8 cellular contexts compared by ENCODE assay signal in genomic region chr17:30905742-30906100, GRCh38. TPM values are rescaled to one million over a fixed set of nuclear protein-coding genes. Genes with fewer than 3 reads are reported as not detected.
DNase-seq lines count a peak whose midpoint lies in the region; ATAC-seq and TF ChIP-seq lines count a peak whose summit lies in the region.

No MANE protein-coding gene starts in this region.

- H3K4me1 Mint-ChIP-seq in mesothelial cell of epicardium: peaks cover 11% of the 10 kb centered on the region

- no peaks in the 10 kb centered on the region for H3K9me3 Mint-ChIP-seq in mesothelial cell of epicardium

- H3K36me3 Mint-ChIP-seq in mesothelial cell of epicardium: peaks cover 9% of the 10 kb centered on the region

- intact Hi-C loops in Panc1 (cut with micrococcal nuclease; ENCODE audit: unreplicated experiment): loop anchor here (5.0 kb wide), 1 partner anchor 67 kb away; the partner anchor contains the start of gene RNF135
- intact Hi-C loops in uterus (cut with DNase I; ENCODE audit: low total_unique reads): no loop called here

- H3K4me3 Mint-ChIP-seq in mesothelial cell of epicardium: peak overlapping the region; percentile 93

- peak overlapping the region; percentile 98 for H3K27ac Mint-ChIP-seq in mesothelial cell of epicardium

- H3K36me3 ChIP-seq in Panc1 (ENCODE audit: control insufficient read depth, insufficient read depth, low read length): peaks cover 3% of the 10 kb centered on the region; the same call in 1 of the 2 replicates
- H3K36me3 ChIP-seq in uterus: no peaks in the 10 kb centered on the region

- in situ Hi-C loops in Caki2 (cut with HindIII; ENCODE audit: low pct_unique_long_range_greater_than_20kb, low sequenced_read_pairs) (no loop called here), Panc1 (cut with HindIII; ENCODE audit: low pct_unique_long_range_greater_than_20kb, low sequenced_read_pairs) (no loop called here)

- H3K9me3 ChIP-seq in Panc1 (ENCODE audit: control insufficient read depth, insufficient read depth, low read depth, low read length) (no peaks in the 10 kb centered on the region), uterus (no peaks in the 10 kb centered on the region)

- ATAC-seq in GM21786 (IDR thresholded peaks at IDR 0.05; ENCODE audit: unreplicated experiment) (peak; percentile 23), Panc1 (peak; percentile 73)

- no peaks in the 10 kb centered on the region for H3K27me3 Mint-ChIP-seq in mesothelial cell of epicardium (ENCODE audit: low read depth)

- H3K27ac ChIP-seq in Panc1 (ENCODE audit: low read length) (peak overlapping the region; percentile 95), uterus (peak overlapping the region; percentile 88 to 89)

- POLR2A ChIA-PET in Panc1 (lab: Charles Lee): no interaction called here

- H3K4me1 ChIP-seq in Panc1 (ENCODE audit: control insufficient read depth, insufficient read depth, low read length): no peaks in the 10 kb centered on the region
- peaks cover 0 to 12% of the 10 kb centered on the region in 2 donors for H3K4me1 ChIP-seq in uterus

- BruUV-seq in Panc1 (replicated peaks; lab: Mats Ljungman, UMichigan): TSS peak; percentile 74

- no peak for TF ChIP-seq POLR2A in uterus (IDR thresholded peaks at IDR 0.05)

- DNase-seq in Caki2 (ENCODE audit: low read depth) (peak; percentile 62), Panc1 (ENCODE audit: low read depth, low spot score) (no peak), ecto neural progenitor cell (ENCODE audit: low spot score) (peak; percentile 56), mesothelial cell of epicardium (ENCODE audit: low spot score in 2 of 2, unreplicated experiment in 2 of 2) (no peak), uterus (no peak), cerebellar nuclear complex (lab: John Stamatoyannopoulos, UW) (no peak), SIG-M5 (lab: John Stamatoyannopoulos, UW) (no peak)

- H3K27me3 ChIP-seq in Panc1 (ENCODE audit: control insufficient read depth, insufficient read depth, low read length) (no peaks in the 10 kb centered on the region), uterus (no peaks in the 10 kb centered on the region)

- no peak for TF ChIP-seq CTCF in Panc1 (IDR thresholded peaks at IDR 0.05)
- no peak for TF ChIP-seq CTCF in mesothelial cell of epicardium (IDR thresholded peaks at IDR 0.05; ENCODE audit: unreplicated experiment)
- TF ChIP-seq CTCF in uterus (IDR thresholded peaks at IDR 0.05): no peak

- H3K4me3 ChIP-seq in Panc1 (ENCODE audit: low read depth in 2 of 2, low read length in 2 of 2) (peak overlapping the region; percentile 88 to 99), uterus (peak overlapping the region; percentile 78 to 82)

- CTCF ChIA-PET in Panc1 (lab: Charles Lee): no interaction called here

RNA-seq across cellular contexts. Expression of gene TEFM, which starts 0.3 kb away (rescaled TPM):
- 5.3 and 23.9 TPM in 2 replicates for total RNA-seq in Caki2 (2014; rRNA removed; shearing (Covaris generic); ENCODE audit: low replicate concordance)
- total RNA-seq in Panc1 (2021; ENCODE audit: unreplicated experiment): 13.0 TPM
- polyA plus RNA-seq in Panc1 (2012; ENCODE audit: insufficient read length): 6.9 TPM
- total RNA-seq in mesothelial cell of epicardium: 16.3 to 18.2 TPM (median 16.4 TPM) in 3 replicates
- 10 to 100 TPM in 3 of 4 donors, 1 to 10 TPM in 1; 7.4 to 47.4 (median 28.6) TPM for total RNA-seq in uterus

RNA-seq across cellular contexts. Expression of gene ADAP2, which starts 16.0 kb away (rescaled TPM):
- total RNA-seq in Caki2 (2014; rRNA removed; shearing (Covaris generic); ENCODE audit: low replicate concordance): 15.5 and 21.6 TPM in 2 replicates
- 2.4 TPM for total RNA-seq in Panc1 (2021; ENCODE audit: unreplicated experiment)
- 2.5 TPM for polyA plus RNA-seq in Panc1 (2012; ENCODE audit: insufficient read length)
- 0.36 to 2.3 TPM (median 1.9 TPM) in 3 replicates for total RNA-seq in mesothelial cell of epicardium
- 10 to 100 TPM in 3 of 4 donors, not detected in 1; 10.3 to 17.6 (median 10.9) TPM for total RNA-seq in uterus

Comparison
In these comparisons a context has a peak if more than half of its experiments do, and no peak if none do; other contexts are left out.
1. DNase-seq: peak in Caki2 (single experiment) and ecto neural progenitor cell (single experiment); none in Panc1 (single experiment), mesothelial cell of epicardium (0 of 2), uterus (0 of 2), cerebellar nuclear complex (0 of 2) and SIG-M5 (single experiment).